ENCODE assay signal across 11 cellular contexts in the genomic region with DNA sequence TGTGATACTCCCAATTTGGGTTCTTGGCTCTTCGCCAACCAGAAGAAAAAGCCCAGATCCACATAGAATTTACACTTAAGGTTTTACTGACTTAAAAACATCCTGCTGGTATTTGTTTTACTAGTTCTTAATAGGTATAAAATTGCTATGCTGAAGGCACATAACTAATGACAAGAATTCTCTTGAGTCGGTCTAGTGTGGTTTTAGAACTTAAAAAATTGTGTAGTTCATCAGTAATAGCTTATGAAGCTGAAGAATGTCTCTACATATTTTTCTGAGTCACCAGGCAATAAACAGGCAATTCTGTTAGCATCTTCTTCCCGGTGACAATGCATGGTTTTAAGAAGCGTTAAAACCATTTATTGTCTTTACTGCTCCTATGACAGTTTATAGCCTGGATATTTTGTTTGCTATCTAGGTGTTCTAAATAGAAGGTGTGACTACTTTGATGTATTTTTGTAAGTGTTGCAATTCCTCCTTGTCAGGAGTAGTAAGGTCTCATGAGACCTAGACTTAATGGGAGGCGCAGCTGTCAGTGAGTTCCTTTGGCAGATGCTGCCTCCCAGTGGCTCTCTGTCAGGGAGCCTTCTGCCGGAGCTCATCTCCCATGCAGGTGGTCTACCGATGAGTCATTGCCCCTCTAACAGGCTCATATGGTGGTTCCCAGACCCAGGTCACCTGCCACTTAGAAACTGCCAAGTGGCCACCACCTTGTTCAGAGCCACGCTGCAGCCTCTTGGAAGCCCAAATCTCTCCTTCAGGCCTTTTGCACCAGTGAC.
DNase-seq lines count a peak whose midpoint lies in the region; ATAC-seq, FAIRE-seq and TF ChIP-seq lines count a peak whose summit lies in the region.
"Had no signal": no experiment of that assay in that cellular context is flagged by ENCODE, and none has a peak within 500 bp of the region (broad histone marks: within the 10 kb centered on the region; RNA-seq: fewer than 3 reads in every experiment).

No MANE protein-coding gene starts in this region.

- no peaks in the 10 kb centered on the region for H3K9me3 Mint-ChIP-seq in activated T-helper 17 cell treated with anti-CD3 and anti-CD28 coated beads, Interleukin-2, amount 50 U/mL, for 72 hours

- intact Hi-C loops in psoas muscle (cut with DNase I): no loop called here

- no peaks in the 10 kb centered on the region for H3K36me3 ChIP-seq in psoas muscle (ENCODE audit: insufficient read depth in 1 of 2, low read depth in 1 of 2)
- H3K36me3 ChIP-seq in small intestine (ENCODE audit: control insufficient read depth in 2 of 2, insufficient read depth in 2 of 2, low read length in 2 of 2): no peaks in the 10 kb centered on the region
- H3K36me3 ChIP-seq: tibial artery had no signal

- no peak overlapping the region for H3K27ac ChIP-seq in psoas muscle
- H3K27ac ChIP-seq in small intestine (ENCODE audit: low read depth in 1 of 2, low read length in 1 of 2): no peak overlapping the region
- H3K27ac ChIP-seq: KMS-11, tibial artery had no signal

- H3K4me3 ChIP-seq in epithelial cell of proximal tubule (ENCODE audit: low read depth, low read length) (no peak overlapping the region), psoas muscle (no peak overlapping the region), small intestine (ENCODE audit: low read depth in 1 of 2, low read length in 2 of 2) (no peak overlapping the region)
- H3K4me3 ChIP-seq: tibial artery had no signal

- H3K27ac Mint-ChIP-seq in activated T-helper 17 cell treated with anti-CD3 and anti-CD28 coated beads, Interleukin-2, amount 50 U/mL, for 72 hours: no peak overlapping the region
- H3K27ac Mint-ChIP-seq: B cell had no signal

- peaks cover 9% of the 10 kb centered on the region for H3K27me3 Mint-ChIP-seq in activated T-helper 17 cell treated with anti-CD3 and anti-CD28 coated beads, Interleukin-2, amount 50 U/mL, for 72 hours

- H3K27me3 ChIP-seq in psoas muscle (ENCODE audit: insufficient read depth in 3 of 3, low read length in 2 of 3) (no peaks in the 10 kb centered on the region), small intestine (ENCODE audit: control insufficient read depth in 2 of 2, insufficient read depth in 2 of 2, low read length in 2 of 2) (no peaks in the 10 kb centered on the region)
- H3K27me3 ChIP-seq: tibial artery had no signal

- H3K9me3 ChIP-seq in psoas muscle (no peaks in the 10 kb centered on the region), small intestine (ENCODE audit: control insufficient read depth, low read depth) (no peaks in the 10 kb centered on the region)
- H3K9me3 ChIP-seq: tibial artery had no signal

- no peaks in the 10 kb centered on the region for H3K36me3 Mint-ChIP-seq in activated T-helper 17 cell treated with anti-CD3 and anti-CD28 coated beads, Interleukin-2, amount 50 U/mL, for 72 hours (ENCODE audit: low read depth)

- TF ChIP-seq CTCF in epithelial cell of proximal tubule (conservative IDR thresholded peaks at IDR 0.05; ENCODE audit: low read depth, low read length): peak; percentile 37
- peak; percentile 16 for TF ChIP-seq CTCF in psoas muscle (IDR thresholded peaks at IDR 0.05)

- H3K4me1 ChIP-seq in psoas muscle: no peaks in the 10 kb centered on the region
- no peaks in the 10 kb centered on the region for H3K4me1 ChIP-seq in small intestine (ENCODE audit: control insufficient read depth in 2 of 2, insufficient read depth in 1 of 2, low read depth in 1 of 2, low read length in 1 of 2)
- H3K4me1 ChIP-seq: tibial artery had no signal

- no peak overlapping the region for H3K4me3 Mint-ChIP-seq in activated T-helper 17 cell treated with anti-CD3 and anti-CD28 coated beads, Interleukin-2, amount 50 U/mL, for 72 hours
- H3K4me3 Mint-ChIP-seq: B cell had no signal

- H3K4me1 Mint-ChIP-seq in activated T-helper 17 cell treated with anti-CD3 and anti-CD28 coated beads, Interleukin-2, amount 50 U/mL, for 72 hours: no peaks in the 10 kb centered on the region
- H3K4me1 Mint-ChIP-seq: B cell had no signal

- FAIRE-seq in small intestine (lab: Jason Lieb, UNC): no peak

- ATAC-seq in psoas muscle: peak in 2 of 4 donors; percentile 41 to 67
- ATAC-seq in HG03097 (IDR thresholded peaks at IDR 0.05; ENCODE audit: low FRiP score, unreplicated experiment): no peak
- no peak for ATAC-seq in activated T-helper 17 cell treated with anti-CD3 and anti-CD28 coated beads, Interleukin-2, amount 50 U/mL, for 72 hours (replicated peaks)

- DNase-seq in NCI-H187 (lab: John Stamatoyannopoulos, UW): peak; percentile 9 to 17
- DNase-seq in NCI-H187 treated with DMSO at 0.1 percent for 48 hours (lab: John Stamatoyannopoulos, UW): no peak
- DNase-seq in NCI-H2171 (lab: John Stamatoyannopoulos, UW): peak; percentile 55
- no peak for DNase-seq in epithelial cell of proximal tubule (ENCODE audit: low read depth)
- DNase-seq in psoas muscle: no peak
- no peak for DNase-seq in small intestine
- DNase-seq: tibial artery had no signal

- WGBS in psoas muscle, 3 donors: 40 to 41% (median 41%) methylated on average over 8 of the region's 8 CpGs
- 68 to 76% (median 69%) methylated on average over 8 of the region's 8 CpGs for WGBS in small intestine, 3 donors

Comparison
In these comparisons a context has a peak if more than half of its experiments do, and no peak if none do; other contexts are left out.
1. DNase-seq: peak in NCI-H187 (2 of 2) and NCI-H2171 (single experiment); none in NCI-H187 treated with DMSO at 0.1 percent for 48 hours (single experiment), epithelial cell of proximal tubule (single experiment), psoas muscle (0 of 2) and small intestine (single experiment).